22 cellular contexts compared by ENCODE assay signal in genomic region chr15:68081869-68082505, GRCh38. TPM values are rescaled to one million over a fixed set of nuclear protein-coding genes. Genes with fewer than 3 reads are reported as not detected.
A peak's percentile ranks its signal among the peaks of the same experiment; 100 is the strongest.
DNase-seq lines count a peak whose midpoint lies in the region; ATAC-seq and TF ChIP-seq lines count a peak whose summit lies in the region.
"Had no signal": no experiment of that assay in that cellular context is flagged by ENCODE, and none has a peak within 500 bp of the region (broad histone marks: within the 10 kb centered on the region; RNA-seq: fewer than 3 reads in every experiment).

No MANE protein-coding gene starts in this region.

- TF ChIP-seq CTCF in left ventricle myocardium inferior (IDR thresholded peaks at IDR 0.05; ENCODE audit: borderline replicate concordance) (no peak), OCI-LY3 (IDR thresholded peaks at IDR 0.05; ENCODE audit: low read depth, low read length) (no peak), smooth muscle cell (IDR thresholded peaks at IDR 0.05; ENCODE audit: borderline replicate concordance, insufficient read depth, poor library complexity, severe bottlenecking) (no peak)

- H3K79me2 ChIP-seq in OCI-LY3 (ENCODE audit: low read length): peaks cover 97% of the 10 kb centered on the region
- peaks cover 98% of the 10 kb centered on the region for H3K79me2 ChIP-seq in smooth muscle cell (ENCODE audit: low read depth)

- DNase-seq in left ventricle myocardium inferior: no peak
- DNase-seq in Right ventricle myocardium inferior (ENCODE audit: missing footprints): no peak
- peak; percentile 44 for DNase-seq in dermis blood vessel endothelial cell
- DNase-seq in smooth muscle cell (lab: John Stamatoyannopoulos, UW; ENCODE audit: unreplicated experiment): no peak
- DNase-seq in NCI-H2029 (lab: John Stamatoyannopoulos, UW): no peak
- DNase-seq in GM03348 (ENCODE audit: low spot score): no peak
- DNase-seq: activated CD4-positive, CD25-positive, alpha-beta regulatory T cell; CD8-positive, alpha-beta memory T cell; DMS53; dorsolateral prefrontal cortex; foreskin keratinocyte; hypothalamus; islet precursor cell; NCI-H2107; NCI-H510A treated with DMSO at 0.1 percent for 48 hours; psoas muscle; stimulated activated CD4-positive, alpha-beta T cell treated with anti-CD3 and anti-CD28 coated beads, Interleukin-4, amount 100 ng/mL, for 24 hours; substantia nigra had no signal

- H3K4me1 ChIP-seq in left ventricle myocardium inferior (peaks cover 89% of the 10 kb centered on the region), OCI-LY3 (ENCODE audit: low read length) (peaks cover 20% of the 10 kb centered on the region), smooth muscle cell (ENCODE audit: low read depth) (peaks cover 34% of the 10 kb centered on the region)
- H3K4me1 ChIP-seq: breast epithelium, foreskin keratinocyte had no signal

- H3F3A ChIP-seq in smooth muscle cell (ENCODE audit: low read depth): no peaks in the 10 kb centered on the region

- H3K36me3 ChIP-seq in left ventricle myocardium inferior: peaks cover 7% of the 10 kb centered on the region
- H3K36me3 ChIP-seq in OCI-LY3 (replicated peaks; ENCODE audit: low read depth, low read length): peaks cover 5% of the 10 kb centered on the region
- no peaks in the 10 kb centered on the region for H3K36me3 ChIP-seq in smooth muscle cell (ENCODE audit: low read depth)
- H3K36me3 ChIP-seq: breast epithelium had no signal

- H3K4me3 ChIP-seq in left ventricle myocardium inferior (no peak overlapping the region), OCI-LY3 (ENCODE audit: low read length) (no peak overlapping the region), smooth muscle cell (no peak overlapping the region)
- H3K4me3 ChIP-seq: breast epithelium, dorsolateral prefrontal cortex, lung, psoas muscle had no signal

- no peaks in the 10 kb centered on the region for H3K27me3 ChIP-seq in left ventricle myocardium inferior (ENCODE audit: low read depth)
- no peaks in the 10 kb centered on the region for H3K27me3 ChIP-seq in OCI-LY3 (ENCODE audit: low read depth, low read length)
- H3K27me3 ChIP-seq in smooth muscle cell (ENCODE audit: low read depth): no peaks in the 10 kb centered on the region
- H3K27me3 ChIP-seq: breast epithelium, dorsolateral prefrontal cortex, foreskin keratinocyte had no signal

- 73% methylated on average over 4 of the region's 4 CpGs for WGBS in smooth muscle cell (ENCODE audit: low lambda C conversion rate)

- H3K4me2 ChIP-seq in OCI-LY3 (ENCODE audit: low read length) (peak overlapping the region; percentile 7), smooth muscle cell (peak overlapping the region; percentile 8)

- intact Hi-C loops in left ventricle myocardium inferior (cut with micrococcal nuclease) (no loop called here), Right ventricle myocardium inferior (cut with DNase I) (no loop called here)

- H2AFZ ChIP-seq in OCI-LY3 (ENCODE audit: low read depth, low read length) (no peak overlapping the region), smooth muscle cell (ENCODE audit: low read depth) (no peak overlapping the region)

- H3K9ac ChIP-seq in OCI-LY3 (ENCODE audit: low read length): no peak overlapping the region
- no peak overlapping the region for H3K9ac ChIP-seq in smooth muscle cell (ENCODE audit: low read depth)

- peak overlapping the region; percentile 12 for H3K27ac ChIP-seq in left ventricle myocardium inferior (replicated peaks)
- no peak overlapping the region for H3K27ac ChIP-seq in OCI-LY3 (ENCODE audit: low read length)
- H3K27ac ChIP-seq in smooth muscle cell (ENCODE audit: low read depth): no peak overlapping the region
- H3K27ac ChIP-seq: breast epithelium, dorsolateral prefrontal cortex, foreskin keratinocyte, psoas muscle had no signal

- no peak for ATAC-seq in Right ventricle myocardium inferior
- no peak for ATAC-seq in GM21576 (IDR thresholded peaks at IDR 0.05; ENCODE audit: unreplicated experiment)
- ATAC-seq: foreskin keratinocyte, psoas muscle had no signal

- H3K9me3 ChIP-seq in left ventricle myocardium inferior (replicated peaks): no peaks in the 10 kb centered on the region
- no peaks in the 10 kb centered on the region for H3K9me3 ChIP-seq in OCI-LY3 (ENCODE audit: insufficient read depth, low read length)
- H3K9me3 ChIP-seq in smooth muscle cell (replicated peaks; ENCODE audit: low read depth): no peaks in the 10 kb centered on the region
- H3K9me3 ChIP-seq: breast epithelium, psoas muscle had no signal

- peaks cover 96% of the 10 kb centered on the region for H4K20me1 ChIP-seq in OCI-LY3 (ENCODE audit: insufficient read depth, low read length)
- H4K20me1 ChIP-seq in smooth muscle cell (ENCODE audit: low read depth): peaks cover 98% of the 10 kb centered on the region

RNA-seq across cellular contexts. Expression of gene PIAS1, which starts 27.9 kb away (rescaled TPM):
- total RNA-seq in left ventricle myocardium inferior (29.9 TPM), Right ventricle myocardium inferior (26.1 TPM), dermis blood vessel endothelial cell (18.7 and 22.9 TPM in 2 replicates), smooth muscle cell (56.1 and 66.5 TPM in 2 replicates)
- 42.6 and 46.4 TPM in 2 replicates for polyA plus RNA-seq in smooth muscle cell
